1 cellular context compared by ENCODE assay signal in the genomic region with DNA sequence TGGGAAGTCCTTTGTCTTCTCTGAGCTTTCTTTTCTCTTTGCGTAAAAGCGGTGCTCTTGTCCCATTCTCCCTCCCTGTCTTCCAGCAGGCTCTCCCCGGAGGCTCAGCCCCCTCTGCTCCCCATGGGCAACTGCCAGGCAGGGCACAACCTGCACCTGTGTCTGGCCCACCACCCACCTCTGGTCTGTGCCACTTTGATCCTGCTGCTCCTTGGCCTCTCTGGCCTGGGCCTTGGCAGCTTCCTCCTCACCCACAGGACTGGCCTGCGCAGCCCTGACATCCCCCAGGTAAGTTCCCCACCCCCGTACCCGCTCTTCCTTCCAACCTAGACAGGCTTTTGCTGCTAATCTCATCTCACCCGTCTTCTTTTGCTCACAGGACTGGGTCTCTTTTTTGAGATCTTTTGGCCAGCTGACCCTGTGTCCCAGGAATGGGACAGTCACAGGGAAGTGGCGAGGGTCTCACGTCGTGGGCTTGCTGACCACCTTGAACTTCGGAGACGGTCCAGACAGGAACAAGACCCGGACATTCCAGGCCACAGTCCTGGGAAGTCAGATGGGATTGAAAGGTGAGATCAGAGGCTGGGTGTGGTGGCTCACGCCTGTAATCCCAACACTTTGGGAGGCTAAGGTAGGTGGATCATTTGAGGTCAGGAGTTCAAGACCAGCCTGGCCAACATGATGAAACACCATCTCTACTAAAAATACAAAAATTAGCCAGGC.
TF ChIP-seq lines count a peak whose summit lies in the region.

No MANE protein-coding gene starts in this region.

TF ChIP-seq in IMR-90, 13 proteins besides CTCF, POLR2A, EP300 and RAD21:
- no peak for TF ChIP-seq CEBPB (IDR thresholded peaks at IDR 0.05; ENCODE audit: low read depth, low read length)
